In genomic region chr17:43918026-43918389, GRCh38 we compare ENCODE assay signal across 15 cellular contexts. TPM values are rescaled to one million over a fixed set of nuclear protein-coding genes. Genes with fewer than 3 reads are reported as not detected.
DNase-seq lines count a peak whose midpoint lies in the region; ATAC-seq and TF ChIP-seq lines count a peak whose summit lies in the region.
"Had no signal": no experiment of that assay in that cellular context is flagged by ENCODE, and none has a peak within 500 bp of the region (broad histone marks: within the 10 kb centered on the region; RNA-seq: fewer than 3 reads in every experiment).

No MANE protein-coding gene starts in this region.

- H3K4me3 ChIP-seq in coronary artery (peak overlapping the region; percentile 60), psoas muscle (peak overlapping the region; percentile 44), WERI-Rb-1 (ENCODE audit: low read depth, low read length) (no peak overlapping the region)
- H3K4me3 ChIP-seq: A549 had no signal

- no peaks in the 10 kb centered on the region for H3K9me3 Mint-ChIP-seq in activated CD4-positive, alpha-beta T cell treated with anti-CD3 and anti-CD28 coated beads, Interleukin-2, amount 10 ng/mL, durations not matched to agents 24 days and 14 days
- H3K9me3 Mint-ChIP-seq in IgD-negative memory B cell: no peaks in the 10 kb centered on the region
- H3K9me3 Mint-ChIP-seq: type B pancreatic cell had no signal

- ATAC-seq in psoas muscle: no peak
- ATAC-seq: esophagus mucosa had no signal

- no peak for DNase-seq in activated CD4-positive, alpha-beta T cell treated with anti-CD3 and anti-CD28 coated beads, Interleukin-2, amount 10 ng/mL, durations not matched to agents 24 days and 14 days
- DNase-seq in activated CD4-positive, alpha-beta T cell treated with anti-CD3 and anti-CD28 coated beads, Interleukin-2, amount 50 U/mL, for 4 hours: no peak
- DNase-seq in coronary artery (ENCODE audit: low spot score): no peak
- DNase-seq in psoas muscle: no peak
- DNase-seq in NCI-H1694 (lab: John Stamatoyannopoulos, UW): no peak
- no peak for DNase-seq in WERI-Rb-1
- DNase-seq in GM20000 (ENCODE audit: low spot score): no peak
- DNase-seq: cerebellar nuclear complex, NCI-H187 treated with DMSO at 0.1 percent for 48 hours had no signal

- H3K27ac Mint-ChIP-seq in activated CD4-positive, alpha-beta T cell treated with anti-CD3 and anti-CD28 coated beads, Interleukin-2, amount 10 ng/mL, durations not matched to agents 24 days and 14 days: no peak overlapping the region
- no peak overlapping the region for H3K27ac Mint-ChIP-seq in IgD-negative memory B cell
- H3K27ac Mint-ChIP-seq: type B pancreatic cell had no signal

- peaks cover 8% of the 10 kb centered on the region for H3K27me3 Mint-ChIP-seq in activated CD4-positive, alpha-beta T cell treated with anti-CD3 and anti-CD28 coated beads, Interleukin-2, amount 10 ng/mL, durations not matched to agents 24 days and 14 days
- H3K27me3 Mint-ChIP-seq in IgD-negative memory B cell: no peaks in the 10 kb centered on the region

- peaks cover 0 to 34% (median 2%) of the 10 kb centered on the region in 3 donors for H3K27me3 ChIP-seq in psoas muscle (ENCODE audit: insufficient read depth in 3 of 3, low read length in 2 of 3)
- H3K27me3 ChIP-seq in WERI-Rb-1 (ENCODE audit: insufficient read depth, low read depth, severe bottlenecking): peaks cover 74% of the 10 kb centered on the region

- H3K36me3 ChIP-seq in psoas muscle (ENCODE audit: insufficient read depth in 1 of 2, low read depth in 1 of 2): no peaks in the 10 kb centered on the region
- no peaks in the 10 kb centered on the region for H3K36me3 ChIP-seq in WERI-Rb-1

- no peaks in the 10 kb centered on the region for H3K36me3 Mint-ChIP-seq in activated CD4-positive, alpha-beta T cell treated with anti-CD3 and anti-CD28 coated beads, Interleukin-2, amount 10 ng/mL, durations not matched to agents 24 days and 14 days (ENCODE audit: low read depth)
- no peaks in the 10 kb centered on the region for H3K36me3 Mint-ChIP-seq in IgD-negative memory B cell
- H3K36me3 Mint-ChIP-seq: type B pancreatic cell had no signal

- intact Hi-C loops in activated CD4-positive, alpha-beta T cell treated with anti-CD3 and anti-CD28 coated beads, Interleukin-2, amount 10 ng/mL, durations not matched to agents 24 days and 14 days (cut with micrococcal nuclease): no loop called here
- intact Hi-C loops in psoas muscle (cut with DNase I): no loop called here

- no peaks in the 10 kb centered on the region for H3K4me1 ChIP-seq in psoas muscle
- H3K4me1 ChIP-seq: A549 had no signal

- TF ChIP-seq CTCF in coronary artery (IDR thresholded peaks at IDR 0.05): no peak
- TF ChIP-seq CTCF in psoas muscle (IDR thresholded peaks at IDR 0.05): no peak
- no peak for TF ChIP-seq CTCF in WERI-Rb-1 (IDR thresholded peaks at IDR 0.05; ENCODE audit: low read depth, low read length)
- no peak for TF ChIP-seq CTCF in GM20000 (IDR thresholded peaks at IDR 0.05; ENCODE audit: extremely low read depth, missing control alignments)

- H3K4me1 Mint-ChIP-seq in activated CD4-positive, alpha-beta T cell treated with anti-CD3 and anti-CD28 coated beads, Interleukin-2, amount 10 ng/mL, durations not matched to agents 24 days and 14 days: peaks cover 8% of the 10 kb centered on the region
- H3K4me1 Mint-ChIP-seq in IgD-negative memory B cell: peaks cover 8 to 9% (median 9%) of the 10 kb centered on the region in 3 donors

- 64 to 70% (median 68%) methylated on average over 12 to 13 of the region's 13 CpGs for WGBS in psoas muscle, 3 donors

- no peaks in the 10 kb centered on the region for H3K9me3 ChIP-seq in psoas muscle
- H3K9me3 ChIP-seq in WERI-Rb-1 (ENCODE audit: severe bottlenecking): no peaks in the 10 kb centered on the region
- H3K9me3 ChIP-seq: A549 had no signal

- H3K27ac ChIP-seq in coronary artery (no peak overlapping the region), psoas muscle (no peak overlapping the region), WERI-Rb-1 (no peak overlapping the region)
- H3K27ac ChIP-seq: A549 had no signal

- H3K4me3 Mint-ChIP-seq in activated CD4-positive, alpha-beta T cell treated with anti-CD3 and anti-CD28 coated beads, Interleukin-2, amount 10 ng/mL, durations not matched to agents 24 days and 14 days: peak overlapping the region; percentile 67
- peak overlapping the region; percentile 77 to 91 (median 88) for H3K4me3 Mint-ChIP-seq in IgD-negative memory B cell
- H3K4me3 Mint-ChIP-seq: type B pancreatic cell had no signal

RNA-seq across cellular contexts. Expression of gene MPP2, which starts 10.7 kb away (rescaled TPM):
- total RNA-seq in activated CD4-positive, alpha-beta T cell treated with anti-CD3 and anti-CD28 coated beads, Interleukin-2, amount 10 ng/mL, durations not matched to agents 24 days and 14 days: 0.83 and 1.3 TPM in 2 replicates
- polyA plus RNA-seq in IgD-negative memory B cell (0.18 TPM), psoas muscle (under 1 TPM; 0.19 to 0.38 (median 0.21) TPM)
- 1 to 10 TPM in 1 of 4 donors, under 1 TPM in 3; 0.42 to 1.6 (median 0.62) TPM for total RNA-seq in psoas muscle

RNA-seq across cellular contexts. Expression of gene PPY, which starts 24.3 kb away (rescaled TPM):
- not detected in 2 replicates for total RNA-seq in activated CD4-positive, alpha-beta T cell treated with anti-CD3 and anti-CD28 coated beads, Interleukin-2, amount 10 ng/mL, durations not matched to agents 24 days and 14 days
- not detected for polyA plus RNA-seq in IgD-negative memory B cell
- total RNA-seq in psoas muscle: not detected
- not detected for polyA plus RNA-seq in psoas muscle
- total RNA-seq: esophagus mucosa, liver, Right ventricle myocardium superior had no signal
- polyA plus RNA-seq: A549, liver had no signal

RNA-seq across cellular contexts. Expression of gene PYY, which starts 35.7 kb away (rescaled TPM):
- 0.26 TPM in 1 of 2 replicates, not detected in the other for total RNA-seq in activated CD4-positive, alpha-beta T cell treated with anti-CD3 and anti-CD28 coated beads, Interleukin-2, amount 10 ng/mL, durations not matched to agents 24 days and 14 days
- polyA plus RNA-seq in IgD-negative memory B cell (not detected), psoas muscle (not detected)
- total RNA-seq in psoas muscle: not detected
- total RNA-seq: esophagus mucosa, liver, Right ventricle myocardium superior had no signal
- polyA plus RNA-seq: A549 had no signal
